In the genomic region with DNA sequence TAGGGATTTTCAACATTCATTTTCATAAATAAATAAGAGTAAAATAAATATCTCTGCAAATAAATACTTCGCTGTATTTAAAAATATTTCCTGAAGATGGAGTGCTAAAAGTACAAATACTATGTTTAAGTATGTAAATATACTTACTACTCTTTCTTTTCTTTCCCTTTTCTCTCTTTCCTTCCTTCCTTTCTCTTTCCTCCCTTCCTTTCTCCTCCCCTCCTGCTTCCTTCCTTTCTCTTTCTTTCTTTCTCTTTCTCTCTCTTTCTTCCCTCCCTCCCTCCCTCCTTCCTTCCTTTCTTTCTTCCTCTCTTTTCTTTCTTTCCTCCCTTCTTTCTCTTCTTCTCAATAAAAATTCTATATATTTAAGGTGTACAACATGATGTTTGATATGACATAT, we compare ENCODE assay signal across 34 cellular contexts.
"Had no signal": no experiment of that assay in that cellular context is flagged by ENCODE, and none has a peak within 500 bp of the region (broad histone marks: within the 10 kb centered on the region; RNA-seq: fewer than 3 reads in every experiment).

No MANE protein-coding gene starts in this region.

- H3K9me3 Mint-ChIP-seq: activated B cell treated with CpG ODN at 0.5 μM for 24 hours; activated CD4-positive, alpha-beta memory T cell treated with anti-CD3 and anti-CD28 coated beads for 36 hours; activated CD4-positive, alpha-beta T cell treated with anti-CD3 and anti-CD28 coated beads, Interleukin-2, amount 10 ng/mL, durations not matched to agents 24 days and 14 days; activated CD8-positive, alpha-beta T cell treated with anti-CD3 and anti-CD28 coated beads for 36 hours; activated naive CD4-positive, alpha-beta T cell treated with anti-CD3 and anti-CD28 coated beads for 36 hours; activated naive CD4-positive, alpha-beta T cell treated with anti-CD3 and anti-CD28 coated beads, Interleukin-2, amount 50 U/mL, for 72 hours; activated naive CD8-positive, alpha-beta T cell treated with anti-CD3 and anti-CD28 coated beads for 36 hours; activated T-cell treated with anti-CD3 and anti-CD28 coated beads, Interleukin-2, amount 50 U/mL, for 4 hours; activated T-helper 1 cell treated with anti-CD3 and anti-CD28 coated beads, Interleukin-12 subunit alpha, Interleukin-12 subunit beta, Interleukin-2, Interleukin-4 antibody, amounts not matched to agents 30 ng/mL and 10 ng/mL and 1 ng/mL, durations not matched to agents 14 hours and 24 hours and 36 hours; activated T-helper 17 cell treated with anti-CD3 and anti-CD28 coated beads, Interleukin-2, amount 50 U/mL, for 72 hours; brain; T-helper 1 cell treated with Interleukin-12 subunit alpha and Interleukin-12 subunit beta and Interleukin-4 antibody, amounts not matched to agents 30 μg/mL and 1 μg/mL, for 36 hours; T-helper 2 cell treated with Interferon-gamma antibody and Interleukin-4, amounts not matched to agents 5 μg/mL and 100 μg/mL, for 36 hours had no signal

- H3K4me1 Mint-ChIP-seq: activated B cell treated with CpG ODN at 0.5 μM for 24 hours; activated CD4-positive, alpha-beta T cell treated with anti-CD3 and anti-CD28 coated beads, Interleukin-2, amount 10 ng/mL, durations not matched to agents 24 days and 14 days; activated naive CD8-positive, alpha-beta T cell treated with anti-CD3 and anti-CD28 coated beads for 36 hours; activated T-helper 17 cell treated with anti-CD3 and anti-CD28 coated beads, Interleukin-2, amount 50 U/mL, for 72 hours had no signal

- H3K4me1 ChIP-seq: adrenal gland had no signal

- H3K27ac ChIP-seq: adrenal gland, cardiac muscle cell, VCaP had no signal

- H3K27me3 ChIP-seq: adrenal gland, cardiac muscle cell had no signal

- H3K27ac Mint-ChIP-seq: activated B cell treated with CpG ODN at 0.5 μM for 24 hours; activated CD4-positive, alpha-beta memory T cell treated with anti-CD3 and anti-CD28 coated beads for 36 hours; activated CD4-positive, alpha-beta T cell treated with anti-CD3 and anti-CD28 coated beads, Interleukin-2, amount 10 ng/mL, durations not matched to agents 24 days and 14 days; activated CD8-positive, alpha-beta T cell treated with anti-CD3 and anti-CD28 coated beads for 36 hours; activated naive CD4-positive, alpha-beta T cell treated with anti-CD3 and anti-CD28 coated beads for 36 hours; activated naive CD4-positive, alpha-beta T cell treated with anti-CD3 and anti-CD28 coated beads, Interleukin-2, amount 50 U/mL, for 72 hours; activated naive CD8-positive, alpha-beta T cell treated with anti-CD3 and anti-CD28 coated beads for 36 hours; activated T-cell treated with anti-CD3 and anti-CD28 coated beads, Interleukin-2, amount 50 U/mL, for 72 hours; activated T-helper 1 cell treated with anti-CD3 and anti-CD28 coated beads, Interleukin-12 subunit alpha, Interleukin-12 subunit beta, Interleukin-2, Interleukin-4 antibody, amounts not matched to agents 30 ng/mL and 10 ng/mL and 1 ng/mL, durations not matched to agents 14 hours and 24 hours and 36 hours; activated T-helper 17 cell treated with anti-CD3 and anti-CD28 coated beads, Interleukin-2, amount 50 U/mL, for 72 hours; brain; T-helper 1 cell treated with Interleukin-12 subunit alpha and Interleukin-12 subunit beta and Interleukin-4 antibody, amounts not matched to agents 30 μg/mL and 1 μg/mL, for 36 hours; T-helper 2 cell treated with Interferon-gamma antibody and Interleukin-4, amounts not matched to agents 5 μg/mL and 100 μg/mL, for 36 hours had no signal

- H3K4me3 ChIP-seq: adrenal gland, cardiac muscle cell had no signal

- H3K27me3 Mint-ChIP-seq: activated B cell treated with CpG ODN at 0.5 μM for 24 hours; activated CD4-positive, alpha-beta memory T cell treated with anti-CD3 and anti-CD28 coated beads for 36 hours had no signal

- H3K36me3 Mint-ChIP-seq: activated CD4-positive, alpha-beta memory T cell treated with anti-CD3 and anti-CD28 coated beads for 36 hours; activated naive CD4-positive, alpha-beta T cell treated with anti-CD3 and anti-CD28 coated beads, Interleukin-2, amount 50 U/mL, for 72 hours; activated naive CD8-positive, alpha-beta T cell treated with anti-CD3 and anti-CD28 coated beads for 36 hours; brain had no signal

- H3K36me3 ChIP-seq: adrenal gland, cardiac muscle cell had no signal

- H3K4me3 Mint-ChIP-seq: activated B cell treated with CpG ODN at 0.5 μM for 24 hours; activated CD4-positive, alpha-beta memory T cell treated with anti-CD3 and anti-CD28 coated beads for 36 hours; activated CD4-positive, alpha-beta T cell treated with anti-CD3 and anti-CD28 coated beads, Interleukin-2, amount 10 ng/mL, durations not matched to agents 24 days and 14 days; activated CD8-positive, alpha-beta T cell treated with anti-CD3 and anti-CD28 coated beads for 36 hours; activated naive CD4-positive, alpha-beta T cell treated with anti-CD3 and anti-CD28 coated beads for 36 hours; activated naive CD8-positive, alpha-beta T cell treated with anti-CD3 and anti-CD28 coated beads for 36 hours; activated T-cell treated with anti-CD3 and anti-CD28 coated beads, Interleukin-2, amount 50 U/mL, for 4 hours; activated T-cell treated with anti-CD3 and anti-CD28 coated beads, Interleukin-2, amount 50 U/mL, for 72 hours; activated T-helper 1 cell treated with anti-CD3 and anti-CD28 coated beads, Interleukin-12 subunit alpha, Interleukin-12 subunit beta, Interleukin-2, Interleukin-4 antibody, amounts not matched to agents 30 ng/mL and 10 ng/mL and 1 ng/mL, durations not matched to agents 14 hours and 24 hours and 36 hours; activated T-helper 17 cell treated with anti-CD3 and anti-CD28 coated beads, Interleukin-2, amount 50 U/mL, for 72 hours; brain; T-helper 1 cell treated with Interleukin-12 subunit alpha and Interleukin-12 subunit beta and Interleukin-4 antibody, amounts not matched to agents 30 μg/mL and 1 μg/mL, for 36 hours; T-helper 2 cell treated with Interferon-gamma antibody and Interleukin-4, amounts not matched to agents 5 μg/mL and 100 μg/mL, for 36 hours had no signal

- H3K9me3 ChIP-seq: adrenal gland had no signal

- DNase-seq: activated B cell treated with CpG ODN at 0.5 μM for 24 hours; activated CD4-positive, alpha-beta memory T cell treated with anti-CD3 and anti-CD28 coated beads for 36 hours; activated CD4-positive, alpha-beta T cell treated with anti-CD3 and anti-CD28 coated beads for 4 hours; activated CD4-positive, alpha-beta T cell treated with anti-CD3 and anti-CD28 coated beads, Interleukin-2, amount 10 ng/mL, durations not matched to agents 24 days and 14 days; activated CD4-positive, alpha-beta T cell treated with anti-CD3 and anti-CD28 coated beads, Interleukin-2, amount 50 U/mL, for 1 hour; activated CD4-positive, alpha-beta T cell treated with anti-CD3 and anti-CD28 coated beads, Interleukin-2, amount 50 U/mL, for 4 hours; activated CD4-positive, CD25-positive, alpha-beta regulatory T cell treated with anti-CD3 and anti-CD28 coated beads, Interleukin-2, amount 50 U/mL, for 72 hours; activated CD8-positive, alpha-beta memory T cell treated with anti-CD3 and anti-CD28 coated beads, Interleukin-2, amount 50 U/mL, for 4 hours; activated CD8-positive, alpha-beta T cell treated with anti-CD3 and anti-CD28 coated beads for 36 hours; activated effector memory CD4-positive, alpha-beta T cell treated with anti-CD3 and anti-CD28 coated beads, Interleukin-2, amount 50 U/mL, for 16 hours; activated gamma-delta T cell treated with Interleukin-2 at 50 U/mL for 16 hours; activated naive CD4-positive, alpha-beta T cell; activated naive CD4-positive, alpha-beta T cell treated with anti-CD3 and anti-CD28 coated beads for 36 hours; activated naive CD4-positive, alpha-beta T cell treated with anti-CD3 and anti-CD28 coated beads, Interleukin-2, amount 50 U/mL, for 16 hours; activated naive CD8-positive, alpha-beta T cell treated with anti-CD3 and anti-CD28 coated beads for 36 hours; activated T-cell treated with anti-CD3 and anti-CD28 coated beads for 4 hours; activated T-cell treated with anti-CD3 and anti-CD28 coated beads, Interleukin-2, amount 50 U/mL, for 1 hour; activated T-cell treated with anti-CD3 and anti-CD28 coated beads, Interleukin-2, amount 50 U/mL, for 4 hours; activated T-cell treated with anti-CD3 and anti-CD28 coated beads, Interleukin-2, amount 50 U/mL, for 72 hours; adrenal gland; amniotic stem cell; aorta; central memory CD4-positive, alpha-beta T cell; T-helper 1 cell; T-helper 2 cell; T-helper 9 cell had no signal
